ENCODE assay signal across 10 cellular contexts in the genomic region with DNA sequence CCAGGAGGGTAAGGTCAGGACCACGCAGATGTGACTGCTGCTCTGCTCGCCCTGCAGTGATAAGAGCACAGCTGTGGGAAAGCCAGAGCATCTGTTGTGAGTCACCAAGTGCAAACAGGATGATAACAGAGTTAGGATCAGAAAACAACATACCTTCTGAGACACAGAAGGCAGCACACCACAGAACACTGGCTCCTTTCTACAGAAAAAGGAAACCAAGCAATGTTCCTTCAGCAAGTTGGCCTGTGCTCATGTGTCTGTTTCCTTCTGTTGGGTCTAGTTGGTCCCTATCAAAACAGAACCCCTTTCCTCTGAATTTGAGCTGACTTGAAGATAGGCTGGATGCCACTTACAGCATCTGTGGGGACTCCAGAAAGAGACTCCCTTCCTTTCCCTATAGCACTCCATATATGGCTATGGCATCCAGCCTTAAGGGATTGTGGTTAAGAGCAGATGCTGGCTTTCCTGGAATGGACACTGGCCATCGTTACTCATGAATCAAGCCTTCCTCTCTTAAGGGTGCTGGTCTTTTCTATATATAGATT.
DNase-seq lines count a peak whose midpoint lies in the region; ATAC-seq and TF ChIP-seq lines count a peak whose summit lies in the region.
"Had no signal": no experiment of that assay in that cellular context is flagged by ENCODE, and none has a peak within 500 bp of the region (broad histone marks: within the 10 kb centered on the region; RNA-seq: fewer than 3 reads in every experiment).

No MANE protein-coding gene starts in this region.

- DNase-seq in Right ventricle myocardium superior (peak; percentile 43), cardiac septum (ENCODE audit: low spot score) (no peak), RPMI7951 (ENCODE audit: low read depth) (peak; percentile 99), fibroblast of villous mesenchyme (ENCODE audit: low read depth) (peak; percentile 93), retina (no peak), activated gamma-delta T cell treated with Interleukin-2 at 50 U/mL for 16 hours (no peak), hepatic stellate cell (ENCODE audit: low spot score) (no peak)
- DNase-seq: CD8-positive, alpha-beta T cell; effector memory CD4-positive, alpha-beta T cell had no signal

- no peak overlapping the region for H3K4me3 ChIP-seq in fibroblast of villous mesenchyme (ENCODE audit: low read depth, low read length)

- intact Hi-C loops in Right ventricle myocardium superior (cut with DNase I) (no loop called here), cardiac septum (cut with DNase I) (no loop called here)

- ATAC-seq in Right ventricle myocardium superior (ENCODE audit: poor library complexity) (peak; percentile 75), HG03175 (IDR thresholded peaks at IDR 0.05; ENCODE audit: unreplicated experiment) (no peak)
- ATAC-seq: CD8-positive, alpha-beta T cell had no signal

- TF ChIP-seq CTCF in fibroblast of villous mesenchyme (IDR thresholded peaks at IDR 0.05; ENCODE audit: insufficient read depth, low read depth, low read length): no peak

Comparison
In these comparisons a context has a peak if more than half of its experiments do, and no peak if none do; other contexts are left out.
1. DNase-seq: peak in Right ventricle myocardium superior (single experiment), RPMI7951 (single experiment) and fibroblast of villous mesenchyme (single experiment); none in cardiac septum (single experiment), retina (single experiment), activated gamma-delta T cell treated with Interleukin-2 at 50 U/mL for 16 hours (single experiment) and hepatic stellate cell (single experiment).